23 cellular contexts compared by ENCODE assay signal in the genomic region with DNA sequence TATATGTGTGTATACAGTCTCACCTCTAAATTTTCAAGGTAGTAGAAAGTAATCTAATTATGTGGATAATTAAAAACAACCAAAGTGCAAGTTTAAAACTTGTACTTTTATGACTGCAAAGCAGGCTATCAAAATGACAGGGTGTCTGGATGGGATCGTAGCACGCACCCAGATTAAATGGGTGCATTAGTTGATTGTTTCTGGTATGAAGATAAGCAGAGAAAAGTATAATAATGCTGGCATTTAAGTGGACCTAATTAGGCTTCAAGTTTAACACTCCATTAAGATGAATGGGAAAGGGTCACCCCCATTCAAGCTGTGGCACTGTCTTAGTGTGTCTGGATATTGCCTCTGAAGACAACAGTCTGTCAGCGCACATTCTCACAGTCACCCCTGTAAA.
DNase-seq lines count a peak whose midpoint lies in the region; ATAC-seq, FAIRE-seq and TF ChIP-seq lines count a peak whose summit lies in the region.
"Had no signal": no experiment of that assay in that cellular context is flagged by ENCODE, and none has a peak within 500 bp of the region (broad histone marks: within the 10 kb centered on the region; RNA-seq: fewer than 3 reads in every experiment).

No MANE protein-coding gene starts in this region.

- no peaks in the 10 kb centered on the region for H3K36me3 ChIP-seq in HEK293 (ENCODE audit: control insufficient read depth in 2 of 2, insufficient read depth in 1 of 2, low read length in 2 of 2)
- no peaks in the 10 kb centered on the region for H3K36me3 ChIP-seq in astrocyte (ENCODE audit: insufficient read depth, low read length)
- no peaks in the 10 kb centered on the region for H3K36me3 ChIP-seq in smooth muscle cell (ENCODE audit: low read depth)
- H3K36me3 ChIP-seq in naive thymus-derived CD4-positive, alpha-beta T cell (ENCODE audit: control insufficient read depth in 2 of 3, insufficient read depth in 3 of 3, low read length in 3 of 3), result no peaks in the 10 kb centered on the region
- H3K36me3 ChIP-seq: BE2C, HAP-1 had no signal

- ATAC-seq in naive thymus-derived CD4-positive, alpha-beta T cell, result no peak
- no peak for ATAC-seq in GM21717 (IDR thresholded peaks at IDR 0.05; ENCODE audit: unreplicated experiment)
- ATAC-seq: HepG2 had no signal

- H3K9me3 ChIP-seq in HEK293 (ENCODE audit: control insufficient read depth, insufficient read depth, low read depth, low read length) (no peaks in the 10 kb centered on the region), astrocyte (ENCODE audit: insufficient read depth, low read depth, low read length) (no peaks in the 10 kb centered on the region), smooth muscle cell (replicated peaks; ENCODE audit: low read depth) (no peaks in the 10 kb centered on the region)
- H3K9me3 ChIP-seq in naive thymus-derived CD4-positive, alpha-beta T cell (ENCODE audit: control insufficient read depth in 2 of 3, low read length in 3 of 3), result no peaks in the 10 kb centered on the region
- H3K9me3 ChIP-seq: BE2C, HAP-1 had no signal

- no peak for TF ChIP-seq CTCF in HEK293 (tag by site-specific recombination; IDR thresholded peaks at IDR 0.05)
- no peak for TF ChIP-seq CTCF in astrocyte (IDR thresholded peaks at IDR 0.05; ENCODE audit: insufficient read depth, low read depth, low read length)
- TF ChIP-seq CTCF in smooth muscle cell (IDR thresholded peaks at IDR 0.05; ENCODE audit: borderline replicate concordance, insufficient read depth, poor library complexity, severe bottlenecking), result no peak

- peak; percentile 20 for FAIRE-seq in astrocyte (lab: Jason Lieb, UNC)
- FAIRE-seq: A204.1, GM12892, GM18507, HepG2 had no signal

- H3K4me3 ChIP-seq in HEK293 (ENCODE audit: low read depth, low read length), result no peak overlapping the region
- H3K4me3 ChIP-seq in astrocyte (ENCODE audit: insufficient read depth, low read depth, low read length), result no peak overlapping the region
- H3K4me3 ChIP-seq in smooth muscle cell, result no peak overlapping the region
- H3K4me3 ChIP-seq in naive thymus-derived CD4-positive, alpha-beta T cell (ENCODE audit: low read length), result no peak overlapping the region
- H3K4me3 ChIP-seq: HAP-1 had no signal

- CTCF ChIA-PET in HEK293 (lab: Yijun Ruan, JAX), result interaction anchor here (0.7 kb wide), 1 partner anchor 53 kb away, joined by 4 read pairs; no protein-coding TSS in a partner anchor
- CTCF ChIA-PET in naive thymus-derived CD4-positive, alpha-beta T cell (lab: Charles Lee), result no interaction called here

- no peaks in the 10 kb centered on the region for H3K9me3 Mint-ChIP-seq in astrocyte (ENCODE audit: unreplicated experiment)
- peaks cover 0 to 4% (median 0%) of the 10 kb centered on the region in 11 donors for H3K9me3 Mint-ChIP-seq in naive thymus-derived CD4-positive, alpha-beta T cell
- H3K9me3 Mint-ChIP-seq: CD8-positive, alpha-beta memory T cell; IgD-negative memory B cell had no signal

- intact Hi-C loops in naive thymus-derived CD4-positive, alpha-beta T cell (cut with micrococcal nuclease), result no loop called here

- H3K4me2 ChIP-seq in astrocyte (ENCODE audit: low read length) (no peak overlapping the region), smooth muscle cell (peak overlapping the region; percentile 26)

- H2AFZ ChIP-seq in astrocyte (ENCODE audit: low read depth, low read length) (no peak overlapping the region), smooth muscle cell (ENCODE audit: low read depth) (peak overlapping the region; percentile 26)

- no peaks in the 10 kb centered on the region for H3K27me3 ChIP-seq in astrocyte (ENCODE audit: insufficient read depth, low read length)
- H3K27me3 ChIP-seq in smooth muscle cell (ENCODE audit: low read depth), result no peaks in the 10 kb centered on the region
- no peaks in the 10 kb centered on the region for H3K27me3 ChIP-seq in naive thymus-derived CD4-positive, alpha-beta T cell (ENCODE audit: control insufficient read depth in 2 of 2, insufficient read depth in 2 of 2, low read length in 2 of 2)
- H3K27me3 ChIP-seq: BE2C had no signal

- peaks cover 8% of the 10 kb centered on the region; the same call in 1 of the 2 replicates for H3K4me1 ChIP-seq in HEK293 (ENCODE audit: control insufficient read depth, insufficient read depth, low read length)
- no peaks in the 10 kb centered on the region for H3K4me1 ChIP-seq in astrocyte (ENCODE audit: insufficient read depth, low read length)
- peaks cover 18% of the 10 kb centered on the region for H3K4me1 ChIP-seq in smooth muscle cell (ENCODE audit: low read depth)
- H3K4me1 ChIP-seq in naive thymus-derived CD4-positive, alpha-beta T cell (ENCODE audit: control insufficient read depth in 2 of 2, insufficient read depth in 2 of 2, low read length in 2 of 2), result no peaks in the 10 kb centered on the region
- H3K4me1 ChIP-seq: BE2C had no signal

- H3K27ac ChIP-seq in HEK293 (ENCODE audit: extremely low read depth, low read depth, low read length) (no peak overlapping the region; the same call in 1 of the 2 replicates), astrocyte (ENCODE audit: low read depth, low read length) (no peak overlapping the region), smooth muscle cell (ENCODE audit: low read depth) (peak overlapping the region; percentile 79)
- H3K27ac ChIP-seq in naive thymus-derived CD4-positive, alpha-beta T cell (ENCODE audit: low read depth, low read length), result no peak overlapping the region

- H3K9ac ChIP-seq in astrocyte (ENCODE audit: low read length), result no peak overlapping the region
- no peak overlapping the region for H3K9ac ChIP-seq in smooth muscle cell (ENCODE audit: low read depth)

- no peaks in the 10 kb centered on the region for H3K79me2 ChIP-seq in astrocyte (ENCODE audit: insufficient read depth, low read length)
- H3K79me2 ChIP-seq in smooth muscle cell (ENCODE audit: low read depth), result no peaks in the 10 kb centered on the region

- H4K20me1 ChIP-seq in astrocyte (ENCODE audit: insufficient read depth, low read length), result no peaks in the 10 kb centered on the region
- H4K20me1 ChIP-seq in smooth muscle cell (ENCODE audit: low read depth), result no peaks in the 10 kb centered on the region

- peaks cover 24% of the 10 kb centered on the region for H3F3A ChIP-seq in smooth muscle cell (ENCODE audit: low read depth)

- 17% methylated on average over 3 of the region's 3 CpGs for WGBS in smooth muscle cell (ENCODE audit: low lambda C conversion rate)

- DNase-seq in SK-N-DZ (ENCODE audit: low spot score) (peak; percentile 17), astrocyte (ENCODE audit: low read depth) (no peak), smooth muscle cell (lab: John Stamatoyannopoulos, UW; ENCODE audit: unreplicated experiment) (no peak)
- DNase-seq in stimulated activated CD4-positive, alpha-beta T cell treated with anti-CD3 and anti-CD28 coated beads, Interleukin-15, amount 100 ng/mL, for 24 hours, result no peak
- no peak for DNase-seq in naive thymus-derived CD4-positive, alpha-beta T cell
- DNase-seq: ACHN; BE2C; C1 segment of cervical spinal cord; CD4-positive, CD25-positive, alpha-beta regulatory T cell; CD8-positive, alpha-beta memory T cell; COR-L47; DMS153; DMS79; GDM1; KG1 had no signal

- no peaks in the 10 kb centered on the region for H3K27me3 Mint-ChIP-seq in astrocyte (ENCODE audit: low read depth, unreplicated experiment)
- peaks cover 0 to 8% (median 4%) of the 10 kb centered on the region in 5 donors for H3K27me3 Mint-ChIP-seq in naive thymus-derived CD4-positive, alpha-beta T cell
- H3K27me3 Mint-ChIP-seq: CD8-positive, alpha-beta memory T cell; IgD-negative memory B cell had no signal

- peaks cover 15% of the 10 kb centered on the region for H3K4me1 Mint-ChIP-seq in astrocyte (ENCODE audit: low read depth, unreplicated experiment)
- peaks cover 0 to 2% (median 0%) of the 10 kb centered on the region in 7 donors for H3K4me1 Mint-ChIP-seq in naive thymus-derived CD4-positive, alpha-beta T cell
- H3K4me1 Mint-ChIP-seq: CD4-positive, CD25-positive, alpha-beta regulatory T cell; CD8-positive, alpha-beta memory T cell had no signal

- H3K27ac Mint-ChIP-seq in astrocyte (ENCODE audit: unreplicated experiment), result peak overlapping the region; percentile 8
- no peak overlapping the region for H3K27ac Mint-ChIP-seq in naive thymus-derived CD4-positive, alpha-beta T cell
- H3K27ac Mint-ChIP-seq: CD4-positive, CD25-positive, alpha-beta regulatory T cell; CD8-positive, alpha-beta memory T cell; IgD-negative memory B cell had no signal

- H3K36me3 Mint-ChIP-seq in astrocyte (ENCODE audit: low read depth, unreplicated experiment), result no peaks in the 10 kb centered on the region
- no peaks in the 10 kb centered on the region for H3K36me3 Mint-ChIP-seq in naive thymus-derived CD4-positive, alpha-beta T cell
- H3K36me3 Mint-ChIP-seq: CD4-positive, CD25-positive, alpha-beta regulatory T cell; CD8-positive, alpha-beta memory T cell had no signal

- POLR2A ChIA-PET in HEK293 (lab: Yijun Ruan, JAX), result no interaction called here
- POLR2A ChIA-PET in naive thymus-derived CD4-positive, alpha-beta T cell (lab: Charles Lee), result interaction anchor here (0.6 kb wide), 1 partner anchor 930 kb away, joined by 3 read pairs; no protein-coding TSS in a partner anchor

- H3K4me3 Mint-ChIP-seq in astrocyte (ENCODE audit: unreplicated experiment), result no peak overlapping the region
- H3K4me3 Mint-ChIP-seq in naive thymus-derived CD4-positive, alpha-beta T cell, result no peak overlapping the region
- H3K4me3 Mint-ChIP-seq: CD4-positive, CD25-positive, alpha-beta regulatory T cell; CD8-positive, alpha-beta memory T cell; IgD-negative memory B cell had no signal

TF ChIP-seq in HEK293, 187 proteins besides CTCF, POLR2A, EP300 and RAD21 (continues in another document):
- TF ChIP-seq GLIS1 (tag by site-specific recombination; IDR thresholded peaks at IDR 0.05) (peak; percentile 43; the same call in 1 of the 2 replicates), HOXA7 (CRISPR knock-in tag; IDR thresholded peaks at IDR 0.05; ENCODE audit: borderline replicate concordance) (no peak), ZNF776 (tag by site-specific recombination; IDR thresholded peaks at IDR 0.05; ENCODE audit: borderline replicate concordance) (no peak), WT1 (tag by site-specific recombination; IDR thresholded peaks at IDR 0.05) (peak; percentile 80)
- TF ChIP-seq, protein P1, sequence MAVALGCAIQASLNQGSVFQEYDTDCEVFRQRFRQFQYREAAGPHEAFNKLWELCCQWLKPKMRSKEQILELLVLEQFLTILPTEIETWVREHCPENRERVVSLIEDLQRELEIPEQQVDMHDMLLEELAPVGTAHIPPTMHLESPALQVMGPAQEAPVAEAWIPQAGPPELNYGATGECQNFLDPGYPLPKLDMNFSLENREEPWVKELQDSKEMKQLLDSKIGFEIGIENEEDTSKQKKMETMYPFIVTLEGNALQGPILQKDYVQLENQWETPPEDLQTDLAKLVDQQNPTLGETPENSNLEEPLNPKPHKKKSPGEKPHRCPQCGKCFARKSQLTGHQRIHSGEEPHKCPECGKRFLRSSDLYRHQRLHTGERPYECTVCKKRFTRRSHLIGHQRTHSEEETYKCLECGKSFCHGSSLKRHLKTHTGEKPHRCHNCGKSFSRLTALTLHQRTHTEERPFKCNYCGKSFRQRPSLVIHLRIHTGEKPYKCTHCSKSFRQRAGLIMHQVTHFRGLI (tag by site-specific recombination; IDR thresholded peaks at IDR 0.05), result no peak
